Comparison of ENCODE assay signal across 12 cellular contexts in the genomic region with DNA sequence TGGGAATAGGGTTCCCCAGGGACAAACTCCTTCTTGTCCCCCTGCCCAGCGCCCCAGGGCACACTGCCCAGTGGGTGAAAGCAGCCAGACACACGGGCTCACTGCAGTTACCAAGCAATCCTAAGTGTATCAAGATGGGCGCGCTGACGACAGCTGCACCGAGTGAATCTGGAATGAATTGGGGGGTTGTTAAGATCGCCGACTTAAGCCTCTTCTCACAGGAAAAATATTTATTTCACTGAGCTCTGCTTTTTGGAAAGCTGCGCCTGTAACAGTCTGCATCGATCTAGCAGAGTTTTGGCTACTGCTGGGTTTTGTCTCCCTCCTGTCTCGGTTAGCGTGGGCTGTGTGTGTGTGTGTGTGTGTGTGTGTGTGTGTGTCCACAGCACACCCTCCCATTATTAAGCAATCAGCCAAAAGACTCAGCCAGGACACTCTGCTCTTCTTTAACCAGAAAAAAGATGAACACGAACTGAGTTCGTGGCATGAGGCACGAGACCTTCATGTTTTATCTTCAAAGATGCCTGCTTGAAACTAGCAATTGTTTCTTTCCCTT. TPM values are rescaled to one million over a fixed set of nuclear protein-coding genes. Genes with fewer than 3 reads are reported as not detected.
DNase-seq lines count a peak whose midpoint lies in the region; ATAC-seq, FAIRE-seq and TF ChIP-seq lines count a peak whose summit lies in the region.
"Had no signal": no experiment of that assay in that cellular context is flagged by ENCODE, and none has a peak within 500 bp of the region (broad histone marks: within the 10 kb centered on the region; RNA-seq: fewer than 3 reads in every experiment).

No MANE protein-coding gene starts in this region.

- peaks cover 51% of the 10 kb centered on the region for H3K4me1 ChIP-seq in HepG2 (ENCODE audit: insufficient read depth, low read length)
- peaks cover 40% of the 10 kb centered on the region for H3K4me1 ChIP-seq in testis

- intact Hi-C loops in HepG2 (cut with micrococcal nuclease; ENCODE audit: unreplicated experiment) (no loop called here), testis (cut with DNase I; ENCODE audit: low total_unique reads) (no loop called here)

- no peaks in the 10 kb centered on the region for H3K79me2 ChIP-seq in HepG2 (ENCODE audit: insufficient read depth, low read length)

- peak; percentile 15; the same call in 2 of the 3 replicates for ATAC-seq in HepG2
- ATAC-seq in HG03025 (IDR thresholded peaks at IDR 0.05; ENCODE audit: low FRiP score, unreplicated experiment), result no peak
- no peak for ATAC-seq in HG03159 (IDR thresholded peaks at IDR 0.05; ENCODE audit: unreplicated experiment)
- ATAC-seq: naive thymus-derived CD8-positive, alpha-beta T cell; stimulated activated effector memory CD8-positive, alpha-beta T cell treated with anti-CD3 and anti-CD28 coated beads, Interleukin-12 subunit alpha, Interleukin-12 subunit beta, amount 100 ng/mL, for 72 hours had no signal

- CTCF ChIA-PET in HepG2 (lab: Yijun Ruan, JAX; ENCODE audit: low intra/inter-chr PET ratio, low total read pairs), result no interaction called here

- H3K27me3 ChIP-seq in MG63, result no peaks in the 10 kb centered on the region
- H3K27me3 ChIP-seq in brain microvascular endothelial cell (replicated peaks), result no peaks in the 10 kb centered on the region
- H3K27me3 ChIP-seq in HepG2 (ENCODE audit: control insufficient read depth in 1 of 2, insufficient read depth in 2 of 2, low read length in 2 of 2), result peaks cover 1 to 10% of the 10 kb centered on the region in 2 experiments; a peak in 2 of 5 replicates
- H3K27me3 ChIP-seq in testis, result no peaks in the 10 kb centered on the region

- BruUV-seq in HepG2 (replicated peaks; lab: Mats Ljungman, UMichigan), result no TSS peak

- in situ Hi-C loops in brain microvascular endothelial cell (cut with HindIII; ENCODE audit: low pct_ligation_motif_present, low sequenced_read_pairs), result no loop called here
- in situ Hi-C loops in HepG2 (cut with HindIII; ENCODE audit: extremely low pct_ligation_motif_present, low pct_unique_long_range_greater_than_20kb), result no loop called here

- DNase-seq in MG63, result peak; percentile 39
- DNase-seq in brain microvascular endothelial cell, result no peak
- no peak for DNase-seq in HepG2 (ENCODE audit: low spot score)
- DNase-seq in testis, result peak; percentile 88
- DNase-seq in activated T-cell treated with anti-CD3 and anti-CD28 coated beads, Interleukin-2, amount 50 U/mL, for 1 hour, result no peak
- DNase-seq in NCI-H345 treated with DMSO at 0.1 percent for 48 hours (lab: John Stamatoyannopoulos, UW; ENCODE audit: unreplicated experiment), result no peak
- DNase-seq: naive thymus-derived CD8-positive, alpha-beta T cell; NCI-H1417 treated with DMSO at 0.1 percent for 48 hours had no signal

- TF ChIP-seq POLR2A in HepG2 (IDR thresholded peaks at IDR 0.05; ENCODE audit: insufficient read depth in 1 of 2, low read depth in 2 of 2, low read length in 2 of 2) (no peak), testis (IDR thresholded peaks at IDR 0.05) (no peak)

- 0 out of 2 replicates have a peak overlapping the region, but pooled peaks have one; percentile 0 for H3K9ac ChIP-seq in HepG2 (ENCODE audit: insufficient read depth, low read depth, low read length)

- peak; percentile 42 for FAIRE-seq in HepG2 (lab: Jason Lieb, UNC)
- FAIRE-seq: TTC549 had no signal

- H3K36me3 ChIP-seq in MG63 (no peaks in the 10 kb centered on the region), brain microvascular endothelial cell (replicated peaks) (no peaks in the 10 kb centered on the region), HepG2 (replicated peaks in 1 of 2; ENCODE audit: control insufficient read depth in 1 of 2, insufficient read depth in 2 of 2, low read length in 2 of 2) (no peaks in the 10 kb centered on the region), testis (ENCODE audit: low read depth, missing control alignments) (no peaks in the 10 kb centered on the region)

- TF ChIP-seq EP300 in HepG2 (IDR thresholded peaks at IDR 0.05; ENCODE audit: low read depth in 2 of 2, low read length in 2 of 2), result no peak
- TF ChIP-seq EP300 in HepG2 (CRISPR knock-in tag; IDR thresholded peaks at IDR 0.05; ENCODE audit: borderline replicate concordance), result no peak

- POLR2A ChIA-PET in HepG2 (lab: Yijun Ruan, JAX), result no interaction called here

- H4K20me1 ChIP-seq in HepG2 (ENCODE audit: insufficient read depth, low read length), result no peaks in the 10 kb centered on the region

- no peak for TF ChIP-seq RAD21 in HepG2 (CRISPR knock-in tag; IDR thresholded peaks at IDR 0.05)

- H2AFZ ChIP-seq in HepG2 (ENCODE audit: low read length), result no peak overlapping the region

- no peak overlapping the region for H3K4me3 ChIP-seq in MG63
- H3K4me3 ChIP-seq in brain microvascular endothelial cell (ENCODE audit: low read depth, low read length), result peak overlapping the region; percentile 17
- no peak overlapping the region for H3K4me3 ChIP-seq in HepG2 (replicated peaks in 1 of 3; ENCODE audit: insufficient read depth in 1 of 3, low read depth in 2 of 3, low read length in 3 of 3)
- H3K4me3 ChIP-seq in testis, result no peak overlapping the region

- H3K27ac ChIP-seq in brain microvascular endothelial cell (no peak overlapping the region), HepG2 (ENCODE audit: extremely low read length, insufficient read depth, low read length) (no peak overlapping the region), testis (peak overlapping the region; percentile 29 to 87)

- H3K4me2 ChIP-seq in HepG2 (ENCODE audit: low read depth, low read length), result peak overlapping the region; percentile 43

- TF ChIP-seq CTCF in brain microvascular endothelial cell (IDR thresholded peaks at IDR 0.05; ENCODE audit: low read depth, low read length, missing control alignments) (no peak), HepG2 (CRISPR knock-in tag; IDR thresholded peaks at IDR 0.05) (no peak), testis (IDR thresholded peaks at IDR 0.05) (no peak)

- H3K9me3 ChIP-seq in MG63 (no peaks in the 10 kb centered on the region), HepG2 (ENCODE audit: low read length) (no peaks in the 10 kb centered on the region), testis (no peaks in the 10 kb centered on the region)

- 38% methylated on average over 15 of the region's 15 CpGs for WGBS in HepG2 (ENCODE audit: low lambda C conversion rate)
- WGBS in testis, 2 donors, result 24 to 46% methylated on average over 15 of the region's 15 CpGs

TF ChIP-seq in HepG2, 621 proteins besides CTCF, POLR2A, EP300 and RAD21 (continues in another document):
- TF ChIP-seq FOXA1 (IDR thresholded peaks at IDR 0.05) (no peak), FOXA1 (CRISPR knock-in tag; IDR thresholded peaks at IDR 0.05) (0 out of 2 replicates have a peak, but pooled peaks have one; percentile 7), ZNF781 (CRISPR knock-in tag; IDR thresholded peaks at IDR 0.05; ENCODE audit: borderline replicate concordance, not compliant biosample characterization) (no peak)

RNA-seq across cellular contexts. Expression of gene RIPOR3, which starts 35.9 kb away (rescaled TPM):
- total RNA-seq in MG63 (2014; rRNA removed; shearing (Covaris generic); ENCODE audit: low replicate concordance), result 0.07 TPM in 1 of 2 replicates, not detected in the other
- total RNA-seq in HepG2 (2016; rRNA removed; fragmentation: Illumina TruSeq; extraction: Trizol) (not detected in 2 replicates), testis (10 to 100 TPM; 22.1 to 26.9 TPM)
- total RNA-seq in HepG2 (2016; cell fraction: cytosol; rRNA removed; fragmentation: Illumina TruSeq; extraction: Trizol; ENCODE audit: low read depth), result not detected in 2 replicates
- not detected in 2 replicates for total RNA-seq in HepG2 (2016; cell fraction: insoluble cytoplasmic fraction; rRNA removed; fragmentation: Illumina TruSeq; extraction: Trizol)
- not detected in 2 replicates for total RNA-seq in HepG2 (2016; cell fraction: membrane; rRNA removed; fragmentation: Illumina TruSeq; extraction: Trizol)
- not detected in 2 replicates for total RNA-seq in HepG2 (2016; cell fraction: nucleus; rRNA removed; fragmentation: Illumina TruSeq; extraction: Trizol)
- polyA plus RNA-seq in HepG2 (2011; rRNA removed) (0.18 and 0.26 TPM in 2 replicates), testis (ENCODE audit: insufficient read depth, low read depth, low replicate concordance) (11.3 TPM)
- 0.05 TPM in 2 replicates for polyA plus RNA-seq in HepG2 (2011; cell fraction: cytosol; rRNA removed)
- polyA plus RNA-seq in HepG2 (2011; cell fraction: nucleus; rRNA removed), result 1.9 and 2.1 TPM in 2 replicates
- polyA plus RNA-seq in HepG2 (2012), result 0.11 and 0.36 TPM in 2 replicates
- not detected in 2 replicates for polyA plus RNA-seq in HepG2 (2016; cell fraction: cytosol; fragmentation: Illumina TruSeq; extraction: Trizol; ENCODE audit: low read depth)
- polyA plus RNA-seq in HepG2 (2016; cell fraction: insoluble cytoplasmic fraction; fragmentation: Illumina TruSeq; extraction: Trizol; ENCODE audit: low read depth), result not detected in 2 replicates
- not detected in 2 replicates for polyA plus RNA-seq in HepG2 (2016; cell fraction: membrane; fragmentation: Illumina TruSeq; extraction: Trizol; ENCODE audit: low read depth)
- 0.13 TPM in 1 of 2 replicates, not detected in the other for polyA plus RNA-seq in HepG2 (2016; cell fraction: nucleus; fragmentation: Illumina TruSeq; extraction: Trizol; ENCODE audit: insufficient read depth, low read depth)
- 0.42 TPM in 1 of 2 replicates, not detected in the other for polyA minus RNA-seq in HepG2 (2011; rRNA and poly(A)+ RNA removed; ENCODE audit: low replicate concordance)
- polyA minus RNA-seq in HepG2 (2011; cell fraction: cytosol; rRNA and poly(A)+ RNA removed), result not detected in 2 replicates
- polyA minus RNA-seq in HepG2 (2011; cell fraction: nucleus; rRNA and poly(A)+ RNA removed), result 0.37 and 0.52 TPM in 2 replicates
- total RNA-seq: naive thymus-derived CD8-positive, alpha-beta T cell had no signal

Comparison
In these comparisons a context has a peak if more than half of its experiments do, and no peak if none do; other contexts are left out.
1. DNase-seq: peak in MG63 (single experiment) and testis (single experiment); none in brain microvascular endothelial cell (single experiment), HepG2 (single experiment), activated T-cell treated with anti-CD3 and anti-CD28 coated beads, Interleukin-2, amount 50 U/mL, for 1 hour (single experiment) and NCI-H345 treated with DMSO at 0.1 percent for 48 hours (single experiment).
2. H3K27ac ChIP-seq: peak in testis (2 of 2); none in brain microvascular endothelial cell (single experiment) and HepG2 (single experiment).
3. RNA of gene RIPOR3, which starts 35.9 kb away (total RNA-seq): 22.1 to 26.9 TPM in testis; 0.07 TPM in MG63 and not detected in HepG2; every median in the first group is over 10 times any median in the second.